Comparison of ENCODE assay signal across 3 cellular contexts in genomic region chr15:51992953-51993352, GRCh38.
TF ChIP-seq lines count a peak whose summit lies in the region.

No MANE protein-coding gene starts in this region.

TF ChIP-seq in A549, 52 proteins besides CTCF, POLR2A, EP300 and RAD21:
- TF ChIP-seq HMGXB4 (CRISPR knock-in tag; IDR thresholded peaks at IDR 0.05; ENCODE audit: borderline replicate concordance) (no peak), PHF8 (IDR thresholded peaks at IDR 0.05; ENCODE audit: borderline replicate concordance, low read depth) (no peak), NFE2L2 (conservative IDR thresholded peaks at IDR 0.05; ENCODE audit: low read length) (no peak), FOSL2 (IDR thresholded peaks at IDR 0.05) (0 out of 2 replicates have a peak, but pooled peaks have one; percentile 15), FOSL2 (CRISPR knock-in tag; IDR thresholded peaks at IDR 0.05) (peak; percentile 54)

TF ChIP-seq in HEK293, 187 proteins besides CTCF, POLR2A, EP300 and RAD21:
- 0 out of 2 replicates have a peak, but pooled peaks have one; percentile 1 for TF ChIP-seq ZNF341 (tag by site-specific recombination; IDR thresholded peaks at IDR 0.05; ENCODE audit: low read depth)
- no peak for TF ChIP-seq ZNF350 (tag by site-specific recombination; IDR thresholded peaks at IDR 0.05)
- no peak for TF ChIP-seq ZNF664 (tag by site-specific recombination; IDR thresholded peaks at IDR 0.05)
- TF ChIP-seq ZNF184 (tag by site-specific recombination; IDR thresholded peaks at IDR 0.05), result no peak
- peak; percentile 46; the same call in 1 of the 2 replicates for TF ChIP-seq ZNF398 (tag by site-specific recombination; IDR thresholded peaks at IDR 0.05)
- peak; percentile 16; the same call in 1 of the 2 replicates for TF ChIP-seq GLIS1 (tag by site-specific recombination; IDR thresholded peaks at IDR 0.05)
- TF ChIP-seq HOXD13 (CRISPR knock-in tag; IDR thresholded peaks at IDR 0.05; ENCODE audit: borderline replicate concordance), result no peak

TF ChIP-seq in endothelial cell of umbilical vein, 7 proteins besides CTCF, POLR2A, EP300 and RAD21 (continued from another document):
- no peak for TF ChIP-seq MAX (IDR thresholded peaks at IDR 0.05; ENCODE audit: insufficient read depth, insufficient read length)
- peak; percentile 84 for TF ChIP-seq JUN (IDR thresholded peaks at IDR 0.05; ENCODE audit: borderline replicate concordance, insufficient read depth, insufficient read length, low read depth)
- TF ChIP-seq FOS (IDR thresholded peaks at IDR 0.05; ENCODE audit: borderline replicate concordance, insufficient read depth, low read length), result peak; percentile 71
- TF ChIP-seq GATA2 (IDR thresholded peaks at IDR 0.05; ENCODE audit: insufficient read depth, insufficient read length, low read depth, low read length), result no peak
TF ChIP-seq in endothelial cell of umbilical vein: peak in this region for 3.
